In genomic region chr11:17296852-17297559, GRCh38 we compare ENCODE assay signal across 14 cellular contexts. TPM values are rescaled to one million over a fixed set of nuclear protein-coding genes. Genes with fewer than 3 reads are reported as not detected.
DNase-seq lines count a peak whose midpoint lies in the region; ATAC-seq and TF ChIP-seq lines count a peak whose summit lies in the region.
"Had no signal": no experiment of that assay in that cellular context is flagged by ENCODE, and none has a peak within 500 bp of the region (broad histone marks: within the 10 kb centered on the region; RNA-seq: fewer than 3 reads in every experiment).

No MANE protein-coding gene starts in this region.

- H3K27me3 Mint-ChIP-seq in activated CD4-positive, alpha-beta memory T cell treated with anti-CD3 and anti-CD28 coated beads for 36 hours = peaks cover 1% of the 10 kb centered on the region
- no peaks in the 10 kb centered on the region for H3K27me3 Mint-ChIP-seq in activated CD4-positive, alpha-beta memory T cell treated with anti-CD3 and anti-CD28 coated beads, Interleukin-2, amount 10 ng/mL, durations not matched to agents 7 days and 5 days
- H3K27me3 Mint-ChIP-seq in activated CD8-positive, alpha-beta T cell treated with anti-CD3 and anti-CD28 coated beads, Interleukin-2, amount 10 ng/mL, durations not matched to agents 7 days and 5 days (ENCODE audit: low read depth) = no peaks in the 10 kb centered on the region
- H3K27me3 Mint-ChIP-seq in natural killer cell (ENCODE audit: low read depth in 2 of 2) = no peaks in the 10 kb centered on the region

- POLR2A ChIA-PET in activated CD4-positive, alpha-beta memory T cell treated with anti-CD3 and anti-CD28 coated beads for 36 hours (lab: Charles Lee) = interaction anchor here (1.0 to 1.3 kb wide), 2 partner anchors 11 to 20 kb away, joined by 3 read pairs; no protein-coding TSS in a partner anchor
- POLR2A ChIA-PET in activated CD4-positive, alpha-beta memory T cell treated with anti-CD3 and anti-CD28 coated beads, Interleukin-2, amount 10 ng/mL, durations not matched to agents 7 days and 5 days (lab: Charles Lee) = interaction anchor here (1.4 to 1.8 kb wide), 2 partner anchors 11 to 20 kb away, joined by 3 to 8 read pairs; no protein-coding TSS in a partner anchor
- POLR2A ChIA-PET in activated CD8-positive, alpha-beta T cell treated with anti-CD3 and anti-CD28 coated beads, Interleukin-2, amount 10 ng/mL, durations not matched to agents 7 days and 5 days (lab: Charles Lee) = interaction anchor here (0.8 kb wide), 1 partner anchor 11 kb away, joined by 3 read pairs; no protein-coding TSS in a partner anchor

- peaks cover 13% of the 10 kb centered on the region for H3K36me3 Mint-ChIP-seq in activated CD4-positive, alpha-beta memory T cell treated with anti-CD3 and anti-CD28 coated beads for 36 hours
- peaks cover 37% of the 10 kb centered on the region for H3K36me3 Mint-ChIP-seq in activated CD4-positive, alpha-beta memory T cell treated with anti-CD3 and anti-CD28 coated beads, Interleukin-2, amount 10 ng/mL, durations not matched to agents 7 days and 5 days (ENCODE audit: low read depth)
- H3K36me3 Mint-ChIP-seq in activated CD8-positive, alpha-beta T cell treated with anti-CD3 and anti-CD28 coated beads, Interleukin-2, amount 10 ng/mL, durations not matched to agents 7 days and 5 days (ENCODE audit: low read depth) = peaks cover 58% of the 10 kb centered on the region
- H3K36me3 Mint-ChIP-seq in natural killer cell = peaks cover 4% of the 10 kb centered on the region

- CTCF ChIA-PET in activated CD4-positive, alpha-beta memory T cell treated with anti-CD3 and anti-CD28 coated beads for 36 hours (lab: Charles Lee) = interaction anchor here (1.3 to 2.8 kb wide), 3 partner anchors 11 to 67 kb away, joined by 3 to 14 read pairs (median 7); no protein-coding TSS in a partner anchor
- CTCF ChIA-PET in activated CD4-positive, alpha-beta memory T cell treated with anti-CD3 and anti-CD28 coated beads, Interleukin-2, amount 10 ng/mL, durations not matched to agents 7 days and 5 days (lab: Charles Lee) = no interaction called here
- CTCF ChIA-PET in activated CD8-positive, alpha-beta T cell treated with anti-CD3 and anti-CD28 coated beads, Interleukin-2, amount 10 ng/mL, durations not matched to agents 7 days and 5 days (lab: Charles Lee) = interaction anchor here (1.0 to 2.2 kb wide), 3 partner anchors 21 to 67 kb away, joined by 3 to 8 read pairs (median 3); no protein-coding TSS in a partner anchor

- DNase-seq in activated CD4-positive, alpha-beta memory T cell treated with anti-CD3 and anti-CD28 coated beads for 36 hours = no peak
- no peak for DNase-seq in activated CD4-positive, alpha-beta memory T cell treated with anti-CD3 and anti-CD28 coated beads, Interleukin-2, amount 10 ng/mL, durations not matched to agents 7 days and 5 days
- no peak for DNase-seq in activated CD8-positive, alpha-beta T cell treated with anti-CD3 and anti-CD28 coated beads, Interleukin-2, amount 10 ng/mL, durations not matched to agents 7 days and 5 days
- DNase-seq in natural killer cell (no peak), sciatic nerve (ENCODE audit: low spot score) (no peak), NCI-H774 (lab: John Stamatoyannopoulos, UW) (no peak)
- DNase-seq: activated CD8-positive, alpha-beta memory T cell treated with anti-CD3 and anti-CD28 coated beads for 24 hours; NCI-H345; right cardiac atrium; SIG-M5; stimulated activated CD4-positive, alpha-beta T cell treated with anti-CD3 and anti-CD28 coated beads, Interleukin-1b, Interleukin-23, amount 100 ng/mL, for 48 hours; T-helper 9 cell had no signal

- peak overlapping the region; percentile 34 for H3K4me3 Mint-ChIP-seq in activated CD4-positive, alpha-beta memory T cell treated with anti-CD3 and anti-CD28 coated beads for 36 hours
- no peak overlapping the region for H3K4me3 Mint-ChIP-seq in activated CD4-positive, alpha-beta memory T cell treated with anti-CD3 and anti-CD28 coated beads, Interleukin-2, amount 10 ng/mL, durations not matched to agents 7 days and 5 days
- no peak overlapping the region for H3K4me3 Mint-ChIP-seq in activated CD8-positive, alpha-beta T cell treated with anti-CD3 and anti-CD28 coated beads, Interleukin-2, amount 10 ng/mL, durations not matched to agents 7 days and 5 days
- H3K4me3 Mint-ChIP-seq in natural killer cell = no peak overlapping the region

- intact Hi-C loops in activated CD4-positive, alpha-beta memory T cell treated with anti-CD3 and anti-CD28 coated beads for 36 hours (cut with micrococcal nuclease) = loop anchor here (1.0 to 2.0 kb wide), 3 partner anchors 11 to 66 kb away; no protein-coding TSS in a partner anchor
- intact Hi-C loops in natural killer cell (cut with micrococcal nuclease) (no loop called here), sciatic nerve (cut with DNase I) (no loop called here)

- H3K9me3 Mint-ChIP-seq in activated CD4-positive, alpha-beta memory T cell treated with anti-CD3 and anti-CD28 coated beads for 36 hours = no peaks in the 10 kb centered on the region
- H3K9me3 Mint-ChIP-seq in activated CD4-positive, alpha-beta memory T cell treated with anti-CD3 and anti-CD28 coated beads, Interleukin-2, amount 10 ng/mL, durations not matched to agents 7 days and 5 days = no peaks in the 10 kb centered on the region
- H3K9me3 Mint-ChIP-seq in activated CD8-positive, alpha-beta T cell treated with anti-CD3 and anti-CD28 coated beads, Interleukin-2, amount 10 ng/mL, durations not matched to agents 7 days and 5 days (ENCODE audit: insufficient read depth) = no peaks in the 10 kb centered on the region
- H3K9me3 Mint-ChIP-seq in natural killer cell = no peaks in the 10 kb centered on the region

- no peak for TF ChIP-seq CTCF in natural killer cell (IDR thresholded peaks at IDR 0.05)

- peak; percentile 31 for ATAC-seq in HG02884 (IDR thresholded peaks at IDR 0.05; ENCODE audit: unreplicated experiment)
- ATAC-seq in activated CD8-positive, alpha-beta T cell treated with anti-CD3 and anti-CD28 coated beads, Interleukin-2, amount 10 ng/mL, durations not matched to agents 7 days and 5 days = no peak
- no peak for ATAC-seq in natural killer cell
- ATAC-seq in sciatic nerve = no peak
- ATAC-seq in GM19463 (IDR thresholded peaks at IDR 0.05; ENCODE audit: unreplicated experiment) = no peak
- ATAC-seq: right cardiac atrium had no signal

- H3K4me1 Mint-ChIP-seq in activated CD4-positive, alpha-beta memory T cell treated with anti-CD3 and anti-CD28 coated beads for 36 hours (ENCODE audit: low read depth) = peaks cover 41% of the 10 kb centered on the region
- peaks cover 29% of the 10 kb centered on the region for H3K4me1 Mint-ChIP-seq in activated CD4-positive, alpha-beta memory T cell treated with anti-CD3 and anti-CD28 coated beads, Interleukin-2, amount 10 ng/mL, durations not matched to agents 7 days and 5 days
- H3K4me1 Mint-ChIP-seq in activated CD8-positive, alpha-beta T cell treated with anti-CD3 and anti-CD28 coated beads, Interleukin-2, amount 10 ng/mL, durations not matched to agents 7 days and 5 days (ENCODE audit: low read depth) = peaks cover 31% of the 10 kb centered on the region
- H3K4me1 Mint-ChIP-seq in natural killer cell = peaks cover 4 to 30% of the 10 kb centered on the region in 2 donors

- peak overlapping the region; percentile 2 for H3K27ac Mint-ChIP-seq in activated CD4-positive, alpha-beta memory T cell treated with anti-CD3 and anti-CD28 coated beads for 36 hours
- no peak overlapping the region for H3K27ac Mint-ChIP-seq in activated CD4-positive, alpha-beta memory T cell treated with anti-CD3 and anti-CD28 coated beads, Interleukin-2, amount 10 ng/mL, durations not matched to agents 7 days and 5 days
- H3K27ac Mint-ChIP-seq in activated CD8-positive, alpha-beta T cell treated with anti-CD3 and anti-CD28 coated beads, Interleukin-2, amount 10 ng/mL, durations not matched to agents 7 days and 5 days = peak overlapping the region; percentile 4
- H3K27ac Mint-ChIP-seq in natural killer cell = peak overlapping the region; percentile 2 to 65

RNA-seq across cellular contexts. Expression of gene NUCB2, which starts 20.5 kb away (rescaled TPM):
- total RNA-seq in activated CD4-positive, alpha-beta memory T cell treated with anti-CD3 and anti-CD28 coated beads for 36 hours = 10 to 100 TPM; 38.1 to 38.2 TPM
- total RNA-seq in activated CD4-positive, alpha-beta memory T cell treated with anti-CD3 and anti-CD28 coated beads, Interleukin-2, amount 10 ng/mL, durations not matched to agents 7 days and 5 days = 10 to 100 TPM; 82.0 to 91.8 TPM
- total RNA-seq in activated CD8-positive, alpha-beta T cell treated with anti-CD3 and anti-CD28 coated beads, Interleukin-2, amount 10 ng/mL, durations not matched to agents 7 days and 5 days = 100 to 1,000 TPM; 187 to 210 TPM
- total RNA-seq in natural killer cell = 100 to 1,000 TPM in 1 of 3 donors, 10 to 100 TPM in 2; 70.7 to 101 (median 81.4) TPM
- 51.3 TPM for total RNA-seq in sciatic nerve

RNA-seq across cellular contexts. Expression of gene NCR3LG1, which starts 54.6 kb away (rescaled TPM):
- under 1 TPM; 0.69 to 0.82 TPM for total RNA-seq in activated CD4-positive, alpha-beta memory T cell treated with anti-CD3 and anti-CD28 coated beads for 36 hours
- total RNA-seq in activated CD4-positive, alpha-beta memory T cell treated with anti-CD3 and anti-CD28 coated beads, Interleukin-2, amount 10 ng/mL, durations not matched to agents 7 days and 5 days = under 1 TPM; 0.15 TPM
- total RNA-seq in activated CD8-positive, alpha-beta T cell treated with anti-CD3 and anti-CD28 coated beads, Interleukin-2, amount 10 ng/mL, durations not matched to agents 7 days and 5 days = 1 to 10 TPM; 1.5 to 1.9 TPM
- total RNA-seq in natural killer cell (10 to 100 TPM in 1 of 3 donors, 1 to 10 TPM in 2; 6.3 to 10.1 (median 9.7) TPM), sciatic nerve (2.1 TPM)
